Comparison of ENCODE assay signal across 2 cellular contexts in genomic region chr10:11373626-11374310, GRCh38.
TF ChIP-seq lines count a peak whose summit lies in the region.

No MANE protein-coding gene starts in this region.

TF ChIP-seq in GM23338, 12 proteins besides CTCF, POLR2A, EP300 and RAD21:
- TF ChIP-seq EZH2phosphoT487 (IDR thresholded peaks at IDR 0.05; ENCODE audit: unreplicated experiment): no peak
- no peak for TF ChIP-seq NANOG (IDR thresholded peaks at IDR 0.05; ENCODE audit: borderline replicate concordance)
- TF ChIP-seq EZH2 (IDR thresholded peaks at IDR 0.05; ENCODE audit: low read depth, unreplicated experiment): no peak
- no peak for TF ChIP-seq ETS1 (IDR thresholded peaks at IDR 0.05)
- no peak for TF ChIP-seq POLR2AphosphoS5 (IDR thresholded peaks at IDR 0.05; ENCODE audit: low read depth)
- TF ChIP-seq ZNF114 (CRISPR knock-in tag; IDR thresholded peaks at IDR 0.05): no peak
- TF ChIP-seq ZNF462 (CRISPR knock-in tag; IDR thresholded peaks at IDR 0.05): no peak
- TF ChIP-seq STAT1 (IDR thresholded peaks at IDR 0.05; ENCODE audit: unreplicated experiment): no peak
- no peak for TF ChIP-seq ZNF331 (CRISPR knock-in tag; IDR thresholded peaks at IDR 0.05; ENCODE audit: low read depth)
- TF ChIP-seq REST (IDR thresholded peaks at IDR 0.05; ENCODE audit: unreplicated experiment): no peak

TF ChIP-seq in H1, 55 proteins besides CTCF, POLR2A, EP300 and RAD21:
- TF ChIP-seq CHD7 (IDR thresholded peaks at IDR 0.05; ENCODE audit: insufficient replicate concordance, low read length): no peak
- TF ChIP-seq EZH2 (IDR thresholded peaks at IDR 0.05; ENCODE audit: low read depth, low read length, severe bottlenecking): no peak
- no peak for TF ChIP-seq SIN3A (conservative IDR thresholded peaks at IDR 0.05 in 1 of 2, IDR thresholded peaks at IDR 0.05 in 1 of 2; ENCODE audit: low read depth in 1 of 2, low read length in 2 of 2)
- TF ChIP-seq SIX5 (IDR thresholded peaks at IDR 0.05; ENCODE audit: low read depth, low read length): no peak
- no peak for TF ChIP-seq TAF1 (IDR thresholded peaks at IDR 0.05; ENCODE audit: low read depth, low read length)
- TF ChIP-seq CEBPB (IDR thresholded peaks at IDR 0.05; ENCODE audit: low read depth, low read length): no peak
- no peak for TF ChIP-seq BCL11A (IDR thresholded peaks at IDR 0.05; ENCODE audit: low read depth in 2 of 2, low read length in 2 of 2)
- TF ChIP-seq RXRA (IDR thresholded peaks at IDR 0.05; ENCODE audit: insufficient read depth, low read depth, low read length): no peak
- no peak for TF ChIP-seq MAFK (IDR thresholded peaks at IDR 0.05; ENCODE audit: low read depth, low read length)
- no peak for TF ChIP-seq KDM5A (IDR thresholded peaks at IDR 0.05; ENCODE audit: low read length)
- no peak for TF ChIP-seq SP4 (IDR thresholded peaks at IDR 0.05; ENCODE audit: low read length)
- no peak for TF ChIP-seq PHF8 (conservative IDR thresholded peaks at IDR 0.05; ENCODE audit: low read depth, low read length)
- TF ChIP-seq FOSL1 (IDR thresholded peaks at IDR 0.05; ENCODE audit: insufficient read depth, low read depth, low read length): no peak
- no peak for TF ChIP-seq KDM4A (IDR thresholded peaks at IDR 0.05; ENCODE audit: low read depth, low read length, severe bottlenecking)
- no peak for TF ChIP-seq TBP (IDR thresholded peaks at IDR 0.05; ENCODE audit: low read depth, low read length)
